In genomic region chr9:37378613-37379004, GRCh38 we compare ENCODE assay signal across 18 cellular contexts.
"Had no signal": no experiment of that assay in that cellular context is flagged by ENCODE, and none has a peak within 500 bp of the region (broad histone marks: within the 10 kb centered on the region; RNA-seq: fewer than 3 reads in every experiment).

No MANE protein-coding gene starts in this region.

- H3K36me3 ChIP-seq: right lobe of liver, thoracic aorta had no signal

- H3K27me3 ChIP-seq: right lobe of liver had no signal

- H3K4me2 ChIP-seq: smooth muscle cell had no signal

- DNase-seq: activated CD4-positive, alpha-beta memory T cell treated with anti-CD3 and anti-CD28 coated beads, Interleukin-2, amount 10 ng/mL, durations not matched to agents 7 days and 5 days; activated CD4-positive, alpha-beta T cell treated with anti-CD3 and anti-CD28 coated beads for 4 hours; activated effector memory CD4-positive, alpha-beta T cell treated with anti-CD3 and anti-CD28 coated beads, Interleukin-2, amount 50 U/mL, for 16 hours; activated naive CD8-positive, alpha-beta T cell treated with anti-CD3 and anti-CD28 coated beads, Interleukin-2, amount 10 ng/mL, durations not matched to agents 7 days and 5 days; activated T-cell treated with anti-CD3 and anti-CD28 coated beads, Interleukin-2, amount 50 U/mL, for 4 hours; anterior cingulate cortex; effector memory CD4-positive, alpha-beta T cell; foreskin keratinocyte; glutamatergic neuron; kidney glomerular epithelial cell; mesendoderm; nephron progenitor cell; right lobe of liver; stimulated activated CD4-positive, alpha-beta T cell treated with anti-CD3 and anti-CD28 coated beads, Interleukin-4, amount 100 ng/mL, for 4 hours; stimulated activated CD8-positive, alpha-beta memory T cell treated with anti-CD3 and anti-CD28 coated beads, Interleukin-4, amount 100 ng/mL, for 48 hours had no signal

- H3K4me1 ChIP-seq: foreskin keratinocyte, right lobe of liver had no signal

- H3K36me3 Mint-ChIP-seq: activated naive CD8-positive, alpha-beta T cell treated with anti-CD3 and anti-CD28 coated beads, Interleukin-2, amount 10 ng/mL, durations not matched to agents 7 days and 5 days had no signal

- H3K9me3 Mint-ChIP-seq: activated CD4-positive, alpha-beta memory T cell treated with anti-CD3 and anti-CD28 coated beads, Interleukin-2, amount 10 ng/mL, durations not matched to agents 7 days and 5 days; activated naive CD8-positive, alpha-beta T cell treated with anti-CD3 and anti-CD28 coated beads, Interleukin-2, amount 10 ng/mL, durations not matched to agents 7 days and 5 days; activated T-cell treated with anti-CD3 and anti-CD28 coated beads, Interleukin-2, amount 50 U/mL, for 4 hours; nephron progenitor cell had no signal

- H3K4me1 Mint-ChIP-seq: activated CD4-positive, alpha-beta memory T cell treated with anti-CD3 and anti-CD28 coated beads, Interleukin-2, amount 10 ng/mL, durations not matched to agents 7 days and 5 days; activated naive CD8-positive, alpha-beta T cell treated with anti-CD3 and anti-CD28 coated beads, Interleukin-2, amount 10 ng/mL, durations not matched to agents 7 days and 5 days; nephron progenitor cell had no signal

- H3K27me3 Mint-ChIP-seq: activated naive CD8-positive, alpha-beta T cell treated with anti-CD3 and anti-CD28 coated beads, Interleukin-2, amount 10 ng/mL, durations not matched to agents 7 days and 5 days had no signal

- ATAC-seq: foreskin keratinocyte, right lobe of liver had no signal

- H3K4me3 Mint-ChIP-seq: activated CD4-positive, alpha-beta memory T cell treated with anti-CD3 and anti-CD28 coated beads, Interleukin-2, amount 10 ng/mL, durations not matched to agents 7 days and 5 days; activated naive CD8-positive, alpha-beta T cell treated with anti-CD3 and anti-CD28 coated beads, Interleukin-2, amount 10 ng/mL, durations not matched to agents 7 days and 5 days; activated T-cell treated with anti-CD3 and anti-CD28 coated beads, Interleukin-2, amount 50 U/mL, for 4 hours; nephron progenitor cell; T-helper 1 cell treated with Interleukin-12 subunit alpha and Interleukin-12 subunit beta and Interleukin-4 antibody, amounts not matched to agents 30 μg/mL and 1 μg/mL, for 36 hours had no signal

- H3K27ac ChIP-seq: foreskin keratinocyte, right lobe of liver, thoracic aorta had no signal

- H3K4me3 ChIP-seq: right lobe of liver, smooth muscle cell, thoracic aorta had no signal

- H3K27ac Mint-ChIP-seq: activated CD4-positive, alpha-beta memory T cell treated with anti-CD3 and anti-CD28 coated beads, Interleukin-2, amount 10 ng/mL, durations not matched to agents 7 days and 5 days; activated naive CD8-positive, alpha-beta T cell treated with anti-CD3 and anti-CD28 coated beads, Interleukin-2, amount 10 ng/mL, durations not matched to agents 7 days and 5 days; nephron progenitor cell; T-helper 1 cell treated with Interleukin-12 subunit alpha and Interleukin-12 subunit beta and Interleukin-4 antibody, amounts not matched to agents 30 μg/mL and 1 μg/mL, for 36 hours had no signal

- H3K9me3 ChIP-seq: right lobe of liver, thoracic aorta had no signal
